10 cellular contexts compared by ENCODE assay signal in the genomic region with DNA sequence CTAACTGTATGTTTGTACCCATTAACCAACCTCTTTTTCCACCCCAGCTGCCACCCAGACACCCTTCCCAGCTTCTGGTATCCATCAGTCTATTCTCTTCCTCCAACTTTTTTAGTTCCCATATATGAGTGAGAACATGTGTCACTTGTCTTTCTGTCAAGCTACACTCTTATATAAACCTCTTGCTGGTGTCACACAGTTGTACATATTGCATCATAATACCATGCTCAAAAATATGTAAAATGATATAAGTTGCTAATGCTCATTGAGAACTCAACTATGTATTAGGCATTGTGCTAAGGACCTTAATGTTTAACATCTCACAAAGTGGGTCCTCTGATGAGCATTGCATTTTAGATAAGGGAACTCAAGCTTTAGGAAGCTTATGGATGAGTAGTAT.
"Had no signal": no experiment of that assay in that cellular context is flagged by ENCODE, and none has a peak within 500 bp of the region (broad histone marks: within the 10 kb centered on the region; RNA-seq: fewer than 3 reads in every experiment).

No MANE protein-coding gene starts in this region.

- H2AFZ ChIP-seq: GM23248, GM23338 had no signal

- H3K4me3 ChIP-seq: GM23248, GM23338, HAP-1 had no signal

- H3K27ac Mint-ChIP-seq: GM23338, H9, HFFc6 had no signal

- ATAC-seq: GM23338, HCT116 had no signal

- H3K4me3 Mint-ChIP-seq: GM23338, H9, HFFc6 had no signal

- H3K36me3 ChIP-seq: HAP-1 had no signal

- H3K9me3 ChIP-seq: HAP-1 had no signal

- H3K9ac ChIP-seq: GM23248 had no signal

- FAIRE-seq: H1 had no signal

- H3K27ac ChIP-seq: GM23248 had no signal

- DNase-seq: GM23248, GOT3, H7, H9, HCEC 1CT, HFFc6 had no signal

- H3K9me3 Mint-ChIP-seq: H9, HFFc6 had no signal

- H3K4me2 ChIP-seq: GM23338 had no signal
